Comparison of ENCODE assay signal across 11 cellular contexts in the genomic region with DNA sequence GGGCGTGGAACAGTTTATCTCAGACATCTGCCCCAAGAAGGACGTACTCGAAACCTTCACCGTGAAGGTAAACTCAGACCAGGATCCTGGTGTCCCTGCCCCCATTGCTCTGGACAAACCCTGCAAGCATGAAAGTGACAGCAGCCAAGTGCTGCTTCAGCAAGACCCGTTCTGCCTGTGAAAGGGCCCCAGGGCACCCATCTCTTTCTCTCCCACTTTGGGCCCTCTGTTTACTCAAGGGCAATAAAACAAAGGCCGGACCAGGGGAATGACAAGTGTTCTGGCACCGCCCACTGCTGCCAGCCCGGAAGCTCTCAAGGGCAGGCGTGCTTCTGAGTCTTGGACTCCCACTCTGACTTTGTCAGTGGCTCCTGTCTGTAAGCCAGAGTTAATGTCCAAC. TPM values are rescaled to one million over a fixed set of nuclear protein-coding genes. Genes with fewer than 3 reads are reported as not detected.
DNase-seq lines count a peak whose midpoint lies in the region; ATAC-seq, FAIRE-seq and TF ChIP-seq lines count a peak whose summit lies in the region.
"Had no signal": no experiment of that assay in that cellular context is flagged by ENCODE, and none has a peak within 500 bp of the region (broad histone marks: within the 10 kb centered on the region; RNA-seq: fewer than 3 reads in every experiment).

No MANE protein-coding gene starts in this region.

- no peak overlapping the region for H3K4me3 Mint-ChIP-seq in activated CD4-positive, alpha-beta T cell treated with anti-CD3 and anti-CD28 coated beads, Interleukin-2, amount 10 ng/mL, durations not matched to agents 24 days and 14 days

- peak; percentile 36 for FAIRE-seq in bronchial epithelial cell (lab: Jason Lieb, UNC)

- peaks cover 3% of the 10 kb centered on the region for H3K27me3 Mint-ChIP-seq in activated CD4-positive, alpha-beta T cell treated with anti-CD3 and anti-CD28 coated beads, Interleukin-2, amount 10 ng/mL, durations not matched to agents 24 days and 14 days

- DNase-seq in Ammon's horn (ENCODE audit: low spot score), result peak; percentile 34
- DNase-seq in MM.1S, result peak; percentile 87
- no peak for DNase-seq in bronchial epithelial cell (ENCODE audit: low read depth)
- DNase-seq in retina, result no peak
- DNase-seq in NCI-H82 treated with DMSO at 0.1 percent for 48 hours (lab: John Stamatoyannopoulos, UW; ENCODE audit: unreplicated experiment), result no peak
- no peak for DNase-seq in activated CD4-positive, alpha-beta T cell treated with anti-CD3 and anti-CD28 coated beads, Interleukin-2, amount 10 ng/mL, durations not matched to agents 24 days and 14 days
- DNase-seq: AML-193, NCI-H446 had no signal

- H3K4me3 ChIP-seq in MM.1S (ENCODE audit: low read length) (no peak overlapping the region), bronchial epithelial cell (ENCODE audit: low read depth, low read length) (no peak overlapping the region), muscle layer of colon (ENCODE audit: low read depth in 1 of 2, low read length in 2 of 2) (no peak overlapping the region)
- H3K4me3 ChIP-seq: skin epidermis had no signal

- H3K27ac ChIP-seq in MM.1S (ENCODE audit: low read length), result peak overlapping the region; percentile 89
- peak overlapping the region; percentile 45 for H3K27ac ChIP-seq in muscle layer of colon (ENCODE audit: low read depth, low read length)

- H3K4me2 ChIP-seq in MM.1S (ENCODE audit: low read depth, low read length), result peak overlapping the region; percentile 45; the same call in 1 of the 2 replicates

- ATAC-seq in HG02885 (IDR thresholded peaks at IDR 0.05; ENCODE audit: poor library complexity, unreplicated experiment), result no peak

- H3K9me3 Mint-ChIP-seq in activated CD4-positive, alpha-beta T cell treated with anti-CD3 and anti-CD28 coated beads, Interleukin-2, amount 10 ng/mL, durations not matched to agents 24 days and 14 days, result no peaks in the 10 kb centered on the region

- H3K9me2 ChIP-seq in MM.1S (replicated peaks; ENCODE audit: insufficient read depth, low read length), result no peaks in the 10 kb centered on the region

- peaks cover 28% of the 10 kb centered on the region for H3K4me1 ChIP-seq in MM.1S (ENCODE audit: low read length)
- H3K4me1 ChIP-seq in muscle layer of colon (ENCODE audit: insufficient read depth, low read length), result peaks cover 60% of the 10 kb centered on the region

- H3K27me3 ChIP-seq in MM.1S (replicated peaks; ENCODE audit: insufficient read depth, low read length), result no peaks in the 10 kb centered on the region
- H3K27me3 ChIP-seq in bronchial epithelial cell (ENCODE audit: control insufficient read depth, insufficient read depth, low read length), result no peaks in the 10 kb centered on the region
- H3K27me3 ChIP-seq in muscle layer of colon (ENCODE audit: control insufficient read depth in 1 of 2, insufficient read depth in 2 of 2, low read length in 2 of 2), result no peaks in the 10 kb centered on the region

- H3K9me3 ChIP-seq in MM.1S (replicated peaks; ENCODE audit: insufficient read depth, low read length), result no peaks in the 10 kb centered on the region
- H3K9me3 ChIP-seq in muscle layer of colon (ENCODE audit: low read length), result no peaks in the 10 kb centered on the region

- intact Hi-C loops in activated CD4-positive, alpha-beta T cell treated with anti-CD3 and anti-CD28 coated beads, Interleukin-2, amount 10 ng/mL, durations not matched to agents 24 days and 14 days (cut with micrococcal nuclease), result no loop called here

- H3K36me3 ChIP-seq in MM.1S (replicated peaks; ENCODE audit: insufficient read depth, low read length) (peaks cover 8% of the 10 kb centered on the region; the same call in 1 of the 2 replicates), bronchial epithelial cell (ENCODE audit: control insufficient read depth, insufficient read depth, low read length) (peaks cover 51% of the 10 kb centered on the region), muscle layer of colon (ENCODE audit: insufficient read depth, low read length) (peaks cover 51% of the 10 kb centered on the region)

- peaks cover 5% of the 10 kb centered on the region for H3K36me3 Mint-ChIP-seq in activated CD4-positive, alpha-beta T cell treated with anti-CD3 and anti-CD28 coated beads, Interleukin-2, amount 10 ng/mL, durations not matched to agents 24 days and 14 days (ENCODE audit: low read depth)

- H3K9ac ChIP-seq in MM.1S (ENCODE audit: low read length) (peak overlapping the region; percentile 49; the same call in 1 of the 2 replicates), muscle layer of colon (ENCODE audit: low read length) (peak overlapping the region; percentile 1)

- H2AFZ ChIP-seq in MM.1S (ENCODE audit: low read length), result no peak overlapping the region

- H4K20me1 ChIP-seq in MM.1S (ENCODE audit: insufficient read depth, low read length), result no peaks in the 10 kb centered on the region

- peaks cover 39% of the 10 kb centered on the region for H3K79me2 ChIP-seq in MM.1S (ENCODE audit: low read length)

- H3F3A ChIP-seq in MM.1S (ENCODE audit: insufficient read depth, low read length), result peaks cover 23% of the 10 kb centered on the region

- H3K4me1 Mint-ChIP-seq in activated CD4-positive, alpha-beta T cell treated with anti-CD3 and anti-CD28 coated beads, Interleukin-2, amount 10 ng/mL, durations not matched to agents 24 days and 14 days, result peaks cover 16% of the 10 kb centered on the region

- H3K27ac Mint-ChIP-seq in activated CD4-positive, alpha-beta T cell treated with anti-CD3 and anti-CD28 coated beads, Interleukin-2, amount 10 ng/mL, durations not matched to agents 24 days and 14 days, result no peak overlapping the region

- TF ChIP-seq CTCF in MM.1S (IDR thresholded peaks at IDR 0.05; ENCODE audit: low read length) (no peak), bronchial epithelial cell (IDR thresholded peaks at IDR 0.05; ENCODE audit: insufficient read depth, low read length, severe bottlenecking) (no peak)

RNA-seq across cellular contexts. Expression of gene CD9, which starts 35.3 kb away (rescaled TPM):
- 492 and 634 TPM in 2 replicates for total RNA-seq in bronchial epithelial cell
- total RNA-seq in activated CD4-positive, alpha-beta T cell treated with anti-CD3 and anti-CD28 coated beads, Interleukin-2, amount 10 ng/mL, durations not matched to agents 24 days and 14 days, result 35.6 and 40.5 TPM in 2 replicates

Comparison
In these comparisons a context has a peak if more than half of its experiments do, and no peak if none do; other contexts are left out.
1. DNase-seq: peak in Ammon's horn (single experiment) and MM.1S (single experiment); none in bronchial epithelial cell (single experiment), retina (single experiment), NCI-H82 treated with DMSO at 0.1 percent for 48 hours (single experiment) and activated CD4-positive, alpha-beta T cell treated with anti-CD3 and anti-CD28 coated beads, Interleukin-2, amount 10 ng/mL, durations not matched to agents 24 days and 14 days (single experiment).
2. RNA of gene CD9, which starts 35.3 kb away (total RNA-seq): 492 to 634 TPM in bronchial epithelial cell; 35.6 to 40.5 TPM in activated CD4-positive, alpha-beta T cell treated with anti-CD3 and anti-CD28 coated beads, Interleukin-2, amount 10 ng/mL, durations not matched to agents 24 days and 14 days; every median in the first group is over 10 times any median in the second.